Comparison of ENCODE assay signal across 25 cellular contexts in genomic region chr9:126002476-126003350, GRCh38.
"Had no signal": no experiment of that assay in that cellular context is flagged by ENCODE, and none has a peak within 500 bp of the region (broad histone marks: within the 10 kb centered on the region; RNA-seq: fewer than 3 reads in every experiment).

No MANE protein-coding gene starts in this region.

- H3K27ac ChIP-seq: colonic mucosa, foreskin keratinocyte, hepatocyte, parathyroid adenoma, psoas muscle, stomach, thoracic aorta, transverse colon had no signal

- H3K4me1 Mint-ChIP-seq: endodermal cell; neural crest cell; stimulated activated naive B cell treated with anti-CD40 and anti-IgM and Interleukin-4, amounts not matched to agents 10 μg/mL and 1 μg/mL and 100 μg/mL, for 72 hours had no signal

- ATAC-seq: foreskin keratinocyte; left colon; naive thymus-derived CD4-positive, alpha-beta T cell; psoas muscle; sciatic nerve; stimulated activated naive B cell treated with anti-CD40 and anti-IgM and Interleukin-4, amounts not matched to agents 10 μg/mL and 1 μg/mL and 100 μg/mL, for 72 hours had no signal

- H2AFZ ChIP-seq: hepatocyte, parathyroid adenoma had no signal

- H3K36me3 ChIP-seq: colonic mucosa, stomach, thoracic aorta, transverse colon had no signal

- DNase-seq: cerebellar nuclear complex; colonic mucosa; effector CD4-positive, alpha-beta T cell; endodermal cell; erythroblast; foreskin keratinocyte; head of caudate nucleus; left colon; mesendoderm; naive thymus-derived CD4-positive, alpha-beta T cell; occipital lobe; retina; stimulated activated CD4-positive, alpha-beta T cell treated with anti-CD3 and anti-CD28 coated beads, Interleukin-2, amount 100 ng/mL, for 24 hours; stimulated activated CD4-positive, alpha-beta T cell treated with anti-CD3 and anti-CD28 coated beads, Interleukin-4, amount 100 ng/mL, for 4 hours; stimulated activated naive B cell treated with anti-CD40 and anti-IgM and Interleukin-4, amounts not matched to agents 10 μg/mL and 1 μg/mL and 100 μg/mL, for 72 hours; stomach; substantia nigra; transverse colon had no signal

- H3K36me3 Mint-ChIP-seq: naive thymus-derived CD4-positive, alpha-beta T cell had no signal

- FAIRE-seq: endothelial cell of umbilical vein had no signal

- H3K4me2 ChIP-seq: hepatocyte had no signal

- H3K9me3 ChIP-seq: colonic mucosa, psoas muscle, thoracic aorta, transverse colon had no signal

- H3K4me3 Mint-ChIP-seq: endodermal cell; naive thymus-derived CD4-positive, alpha-beta T cell; neural crest cell; stimulated activated naive B cell treated with anti-CD40 and anti-IgM and Interleukin-4, amounts not matched to agents 10 μg/mL and 1 μg/mL and 100 μg/mL, for 72 hours had no signal

- H3K9ac ChIP-seq: parathyroid adenoma had no signal

- H3K4me3 ChIP-seq: colonic mucosa, hepatocyte, psoas muscle, stomach, thoracic aorta, transverse colon had no signal

- H3K27ac Mint-ChIP-seq: endodermal cell; naive thymus-derived CD4-positive, alpha-beta T cell; stimulated activated naive B cell treated with anti-CD40 and anti-IgM and Interleukin-4, amounts not matched to agents 10 μg/mL and 1 μg/mL and 100 μg/mL, for 72 hours had no signal

- H3K27me3 ChIP-seq: colonic mucosa, hepatocyte, stomach, transverse colon had no signal

- H3K9me3 Mint-ChIP-seq: neural crest cell had no signal

- H3K79me2 ChIP-seq: hepatocyte, parathyroid adenoma had no signal

- H3K4me1 ChIP-seq: colonic mucosa, foreskin keratinocyte, parathyroid adenoma, psoas muscle, stomach, transverse colon had no signal
